In the genomic region with DNA sequence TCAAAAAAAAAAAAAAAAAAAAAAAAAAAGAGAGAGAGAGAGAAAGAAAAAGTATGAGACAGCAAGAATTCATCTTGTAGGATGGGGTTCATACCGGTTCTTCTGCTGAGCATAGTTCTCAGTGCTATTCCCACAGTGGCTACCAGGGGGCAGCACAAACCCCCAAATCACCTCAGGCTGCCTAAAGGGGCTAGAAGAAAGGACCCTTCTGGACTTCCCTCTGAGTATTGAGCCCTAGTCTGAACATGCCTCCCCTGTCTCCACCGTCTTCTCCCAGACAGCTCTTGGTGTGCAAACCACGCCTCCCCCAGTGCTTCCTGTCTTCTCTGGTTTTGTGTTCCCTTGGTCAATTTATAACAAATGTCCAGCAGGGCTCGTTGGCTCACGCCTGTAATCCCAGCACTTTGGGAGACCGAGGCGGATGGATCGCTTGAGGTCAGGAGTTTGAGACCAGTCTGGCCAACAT, we compare ENCODE assay signal across 8 cellular contexts. TPM values are rescaled to one million over a fixed set of nuclear protein-coding genes. Genes with fewer than 3 reads are reported as not detected.
DNase-seq lines count a peak whose midpoint lies in the region; ATAC-seq and TF ChIP-seq lines count a peak whose summit lies in the region.

No MANE protein-coding gene starts in this region.

- no peaks in the 10 kb centered on the region for H4K20me1 ChIP-seq in KMS-11 (ENCODE audit: insufficient read depth)
- H4K20me1 ChIP-seq in osteoblast (ENCODE audit: insufficient read depth, low read length): no peaks in the 10 kb centered on the region

- peak overlapping the region; percentile 63 for H3K4me2 ChIP-seq in KMS-11
- H3K4me2 ChIP-seq in osteoblast (ENCODE audit: insufficient read depth, low read length): peak overlapping the region; percentile 62

- H3K36me3 ChIP-seq in KMS-11 (ENCODE audit: insufficient read depth) (no peaks in the 10 kb centered on the region), osteoblast (ENCODE audit: insufficient read depth, low read length) (no peaks in the 10 kb centered on the region)

- peaks cover 37% of the 10 kb centered on the region for H3K4me1 ChIP-seq in KMS-11 (ENCODE audit: low read depth, poor library complexity, severe bottlenecking)
- H3K4me1 ChIP-seq in osteoblast (ENCODE audit: insufficient read depth, low read length): peaks cover 47% of the 10 kb centered on the region

- H3K4me3 ChIP-seq in KMS-11 (IDR thresholded peaks at IDR 0.05; ENCODE audit: insufficient read depth, low read depth, low read length) (no peak overlapping the region), osteoblast (ENCODE audit: insufficient read depth, low read length) (peak overlapping the region; percentile 3)

- no peak for ATAC-seq in HG02885 (IDR thresholded peaks at IDR 0.05; ENCODE audit: poor library complexity, unreplicated experiment)

- H3K27ac ChIP-seq in KMS-11 (no peak overlapping the region), osteoblast (ENCODE audit: low read depth, low read length) (peak overlapping the region; percentile 21)

- no peaks in the 10 kb centered on the region for H3K9me3 ChIP-seq in osteoblast (ENCODE audit: low read depth, low read length)

- no peak overlapping the region for H3K4me3 Mint-ChIP-seq in activated T-helper 1 cell treated with anti-CD3 and anti-CD28 coated beads, Interleukin-12 subunit alpha, Interleukin-12 subunit beta, Interleukin-2, Interleukin-4 antibody, amounts not matched to agents 30 ng/mL and 10 ng/mL and 1 ng/mL, durations not matched to agents 14 hours and 24 hours and 36 hours

- H3K79me2 ChIP-seq in KMS-11 (ENCODE audit: insufficient read depth, low read depth) (no peaks in the 10 kb centered on the region), osteoblast (ENCODE audit: insufficient read depth, low read length) (no peaks in the 10 kb centered on the region)

- peaks cover 16% of the 10 kb centered on the region for H3K4me1 Mint-ChIP-seq in activated T-helper 1 cell treated with anti-CD3 and anti-CD28 coated beads, Interleukin-12 subunit alpha, Interleukin-12 subunit beta, Interleukin-2, Interleukin-4 antibody, amounts not matched to agents 30 ng/mL and 10 ng/mL and 1 ng/mL, durations not matched to agents 14 hours and 24 hours and 36 hours (ENCODE audit: low read depth)

- TF ChIP-seq CTCF in KMS-11 (conservative IDR thresholded peaks at IDR 0.05; ENCODE audit: low read depth, low read length) (peak; percentile 95), osteoblast (IDR thresholded peaks at IDR 0.05; ENCODE audit: extremely low read depth, low read depth, low read length) (peak; percentile 83)

- peak overlapping the region; percentile 28; the same call in 1 of the 2 replicates for H3K9ac ChIP-seq in KMS-11

- H3K27me3 ChIP-seq in KMS-11 (ENCODE audit: insufficient read depth, low read depth) (peaks cover 55% of the 10 kb centered on the region), osteoblast (ENCODE audit: insufficient read depth, low read length) (no peaks in the 10 kb centered on the region)

- H3K36me3 Mint-ChIP-seq in activated T-helper 1 cell treated with anti-CD3 and anti-CD28 coated beads, Interleukin-12 subunit alpha, Interleukin-12 subunit beta, Interleukin-2, Interleukin-4 antibody, amounts not matched to agents 30 ng/mL and 10 ng/mL and 1 ng/mL, durations not matched to agents 14 hours and 24 hours and 36 hours (ENCODE audit: low read depth): no peaks in the 10 kb centered on the region

- H3K27me3 Mint-ChIP-seq in activated T-helper 1 cell treated with anti-CD3 and anti-CD28 coated beads, Interleukin-12 subunit alpha, Interleukin-12 subunit beta, Interleukin-2, Interleukin-4 antibody, amounts not matched to agents 30 ng/mL and 10 ng/mL and 1 ng/mL, durations not matched to agents 14 hours and 24 hours and 36 hours (ENCODE audit: insufficient read depth): peaks cover 2% of the 10 kb centered on the region

- H3K27ac Mint-ChIP-seq in activated T-helper 1 cell treated with anti-CD3 and anti-CD28 coated beads, Interleukin-12 subunit alpha, Interleukin-12 subunit beta, Interleukin-2, Interleukin-4 antibody, amounts not matched to agents 30 ng/mL and 10 ng/mL and 1 ng/mL, durations not matched to agents 14 hours and 24 hours and 36 hours: no peak overlapping the region

- intact Hi-C loops in activated T-helper 1 cell treated with anti-CD3 and anti-CD28 coated beads, Interleukin-12 subunit alpha, Interleukin-12 subunit beta, Interleukin-2, Interleukin-4 antibody, amounts not matched to agents 30 ng/mL and 10 ng/mL and 1 ng/mL, durations not matched to agents 14 hours and 24 hours and 36 hours (cut with micrococcal nuclease): loop anchor here (1.0 to 2.0 kb wide), 5 partner anchors 21 to 159 kb away; partner anchors contain the start of gene GPR84

- H2AFZ ChIP-seq in KMS-11 (ENCODE audit: low read depth): peak overlapping the region; percentile 65
- H2AFZ ChIP-seq in osteoblast (ENCODE audit: low read length): peak overlapping the region; percentile 66

- DNase-seq in GM04503 (ENCODE audit: low read depth): peak; percentile 35
- DNase-seq in RKO (ENCODE audit: low spot score): peak; percentile 81
- peak; percentile 52 for DNase-seq in activated T-helper 1 cell treated with anti-CD3 and anti-CD28 coated beads, Interleukin-12 subunit alpha, Interleukin-12 subunit beta, Interleukin-2, Interleukin-4 antibody, amounts not matched to agents 30 ng/mL and 10 ng/mL and 1 ng/mL, durations not matched to agents 14 hours and 24 hours and 36 hours (ENCODE audit: low spot score)
- peak; percentile 57 for DNase-seq in fibroblast of the conjunctiva (ENCODE audit: low read depth)
- peak; percentile 82 for DNase-seq in osteoblast (ENCODE audit: insufficient read length, low spot score, missing footprints)
- no peak for DNase-seq in GM19240 (ENCODE audit: insufficient read length, low spot score)

- no peaks in the 10 kb centered on the region for H3K9me3 Mint-ChIP-seq in activated T-helper 1 cell treated with anti-CD3 and anti-CD28 coated beads, Interleukin-12 subunit alpha, Interleukin-12 subunit beta, Interleukin-2, Interleukin-4 antibody, amounts not matched to agents 30 ng/mL and 10 ng/mL and 1 ng/mL, durations not matched to agents 14 hours and 24 hours and 36 hours

RNA-seq across cellular contexts. Expression of gene SMUG1, which starts 31.3 kb away (rescaled TPM):
- 28.6 and 29.6 TPM in 2 replicates for total RNA-seq in activated T-helper 1 cell treated with anti-CD3 and anti-CD28 coated beads, Interleukin-12 subunit alpha, Interleukin-12 subunit beta, Interleukin-2, Interleukin-4 antibody, amounts not matched to agents 30 ng/mL and 10 ng/mL and 1 ng/mL, durations not matched to agents 14 hours and 24 hours and 36 hours
- total RNA-seq in osteoblast: 23.5 and 36.5 TPM in 2 replicates

RNA-seq across cellular contexts. Expression of gene CBX5, which starts 59.8 kb away (rescaled TPM):
- 99.8 and 106 TPM in 2 replicates for total RNA-seq in activated T-helper 1 cell treated with anti-CD3 and anti-CD28 coated beads, Interleukin-12 subunit alpha, Interleukin-12 subunit beta, Interleukin-2, Interleukin-4 antibody, amounts not matched to agents 30 ng/mL and 10 ng/mL and 1 ng/mL, durations not matched to agents 14 hours and 24 hours and 36 hours
- total RNA-seq in osteoblast: 37.1 and 37.6 TPM in 2 replicates
